Comparison of ENCODE assay signal across 15 cellular contexts in genomic region chr10:101453791-101454718, GRCh38.
A peak's percentile ranks its signal among the peaks of the same experiment; 100 is the strongest.
DNase-seq lines count a peak whose midpoint lies in the region; ATAC-seq and TF ChIP-seq lines count a peak whose summit lies in the region.
"Had no signal": no experiment of that assay in that cellular context is flagged by ENCODE, and none has a peak within 500 bp of the region (broad histone marks: within the 10 kb centered on the region; RNA-seq: fewer than 3 reads in every experiment).

No MANE protein-coding gene starts in this region.

- H3K4me1 ChIP-seq in mammary epithelial cell (ENCODE audit: insufficient read depth, low read length) (no peaks in the 10 kb centered on the region), breast epithelium (peaks cover 0 to 5% of the 10 kb centered on the region in 2 donors), body of pancreas (no peaks in the 10 kb centered on the region), hepatocyte (ENCODE audit: insufficient read depth) (peaks cover 10% of the 10 kb centered on the region)

- no peak overlapping the region for H3K9ac ChIP-seq in mammary epithelial cell (ENCODE audit: insufficient read depth, low read length)

- H3K36me3 ChIP-seq in mammary epithelial cell (ENCODE audit: insufficient read depth, low read length) (no peaks in the 10 kb centered on the region), breast epithelium (no peaks in the 10 kb centered on the region), body of pancreas (replicated peaks in 1 of 2; ENCODE audit: insufficient read depth in 1 of 2, low read depth in 2 of 2) (no peaks in the 10 kb centered on the region), hepatocyte (replicated peaks; ENCODE audit: insufficient read depth, low read depth) (no peaks in the 10 kb centered on the region)
- H3K36me3 ChIP-seq: SJSA1 had no signal

- CTCF ChIA-PET in mammary epithelial cell (lab: Charles Lee; ENCODE audit: low non-redundant PET): no interaction called here

- H3K9me2 ChIP-seq in hepatocyte (replicated peaks; ENCODE audit: insufficient read depth): no peaks in the 10 kb centered on the region

- WGBS in mammary epithelial cell (ENCODE audit: low coverage, missing lambda C conversion rate): 75% methylated on average over 6 of the region's 6 CpGs
- WGBS in body of pancreas, 2 donors: 81 to 86% methylated on average over 6 of the region's 6 CpGs
- WGBS in hepatocyte (ENCODE audit: low lambda C conversion rate, missing lambda C conversion rate): 53% methylated on average over 6 of the region's 6 CpGs

- H3K4me1 Mint-ChIP-seq in stimulated activated naive CD8-positive, alpha-beta T cell treated with anti-CD3 and anti-CD28 coated beads, Interleukin-15, amount 100 ng/mL, for 72 hours: peaks cover 33% of the 10 kb centered on the region

- H3K9me3 ChIP-seq in mammary epithelial cell (replicated peaks; ENCODE audit: insufficient read depth, low read length) (no peaks in the 10 kb centered on the region), breast epithelium (no peaks in the 10 kb centered on the region), body of pancreas (no peaks in the 10 kb centered on the region), hepatocyte (ENCODE audit: low read depth) (no peaks in the 10 kb centered on the region)
- H3K9me3 ChIP-seq: SJSA1 had no signal

- H3K4me2 ChIP-seq in mammary epithelial cell (ENCODE audit: insufficient read depth, low read depth, low read length): no peak overlapping the region
- H3K4me2 ChIP-seq in hepatocyte: no peak overlapping the region

- intact Hi-C loops in mammary epithelial cell (cut with micrococcal nuclease): no loop called here
- intact Hi-C loops in breast epithelium (cut with DNase I; ENCODE audit: low total_unique reads): no loop called here
- intact Hi-C loops in body of pancreas (cut with DNase I): no loop called here

- H3K79me2 ChIP-seq in mammary epithelial cell (ENCODE audit: insufficient read depth, low read length): no peaks in the 10 kb centered on the region
- H3K79me2 ChIP-seq in hepatocyte: no peaks in the 10 kb centered on the region

- no peaks in the 10 kb centered on the region for H3K27me3 Mint-ChIP-seq in stimulated activated naive CD8-positive, alpha-beta T cell treated with anti-CD3 and anti-CD28 coated beads, Interleukin-15, amount 100 ng/mL, for 72 hours

- H4K20me1 ChIP-seq in mammary epithelial cell (ENCODE audit: insufficient read depth, low read length) (no peaks in the 10 kb centered on the region), hepatocyte (ENCODE audit: insufficient read depth, poor library complexity, severe bottlenecking) (peaks cover 35% of the 10 kb centered on the region)

- TF ChIP-seq CTCF in mammary epithelial cell (conservative IDR thresholded peaks at IDR 0.05 in 1 of 2, IDR thresholded peaks at IDR 0.05 in 1 of 2; ENCODE audit: extremely low read depth in 1 of 2, insufficient read depth in 1 of 2, low read depth in 1 of 2, low read length in 2 of 2): no peak
- TF ChIP-seq CTCF in breast epithelium (IDR thresholded peaks at IDR 0.05): no peak
- TF ChIP-seq CTCF in body of pancreas (IDR thresholded peaks at IDR 0.05): no peak
- TF ChIP-seq CTCF in hepatocyte (IDR thresholded peaks at IDR 0.05; ENCODE audit: poor library complexity): no peak

- peak; percentile 93 for ATAC-seq in stimulated activated naive CD8-positive, alpha-beta T cell treated with anti-CD3 and anti-CD28 coated beads, Interleukin-15, amount 100 ng/mL, for 72 hours
- ATAC-seq in HG02852 (IDR thresholded peaks at IDR 0.05; ENCODE audit: unreplicated experiment) (no peak), body of pancreas (no peak)

- dilution Hi-C loops in mammary epithelial cell (cut with HindIII; ENCODE audit: low sequenced_read_pairs): no loop called here

- H3K27ac ChIP-seq in mammary epithelial cell (ENCODE audit: insufficient read depth, low read depth, low read length): no peak overlapping the region
- no peak overlapping the region for H3K27ac ChIP-seq in breast epithelium
- H3K27ac ChIP-seq in body of pancreas: no peak overlapping the region
- H3K27ac ChIP-seq in hepatocyte: no peak overlapping the region
- H3K27ac ChIP-seq: SJSA1 had no signal

- no peaks in the 10 kb centered on the region for H3K27me3 ChIP-seq in mammary epithelial cell (ENCODE audit: insufficient read depth, low read length)
- no peaks in the 10 kb centered on the region for H3K27me3 ChIP-seq in breast epithelium
- H3K27me3 ChIP-seq in body of pancreas: no peaks in the 10 kb centered on the region
- no peaks in the 10 kb centered on the region for H3K27me3 ChIP-seq in hepatocyte

- H2AFZ ChIP-seq in mammary epithelial cell (ENCODE audit: low read depth, low read length) (no peak overlapping the region), hepatocyte (no peak overlapping the region)

- no peak for TF ChIP-seq POLR2A in breast epithelium (IDR thresholded peaks at IDR 0.05)
- no peak for TF ChIP-seq POLR2A in body of pancreas (IDR thresholded peaks at IDR 0.05)

- peak overlapping the region in 1 of 2 donors; percentile 18 for H3K4me3 Mint-ChIP-seq in stimulated activated naive CD8-positive, alpha-beta T cell treated with anti-CD3 and anti-CD28 coated beads, Interleukin-15, amount 100 ng/mL, for 72 hours

- H3K27ac Mint-ChIP-seq in stimulated activated naive CD8-positive, alpha-beta T cell treated with anti-CD3 and anti-CD28 coated beads, Interleukin-15, amount 100 ng/mL, for 72 hours: peak overlapping the region in 1 of 2 donors; percentile 59

- peak; percentile 35 for DNase-seq in mammary epithelial cell
- no peak for DNase-seq in breast epithelium (ENCODE audit: low spot score in 2 of 2)
- peak; percentile 28 for DNase-seq in SK-N-DZ (ENCODE audit: low spot score)
- DNase-seq in central memory CD4-positive, alpha-beta T cell: peak; percentile 6
- DNase-seq in stimulated activated naive CD8-positive, alpha-beta T cell treated with anti-CD3 and anti-CD28 coated beads, Interleukin-15, amount 100 ng/mL, for 72 hours: peak in 1 of 2 donors; percentile 26
- no peak for DNase-seq in body of pancreas
- DNase-seq in hepatocyte (ENCODE audit: low spot score): no peak
- DNase-seq: activated CD4-positive, alpha-beta T cell treated with anti-CD3 and anti-CD28 coated beads for 1 hour; EL; NCI-H1436 treated with DMSO at 0.1 percent for 48 hours; NCI-H748 treated with DMSO at 0.1 percent for 48 hours; stimulated activated CD4-positive, alpha-beta T cell treated with anti-CD3 and anti-CD28 coated beads, Interleukin-4, amount 100 ng/mL, for 1 hour; stimulated activated naive CD4-positive, alpha-beta T cell treated with Interleukin-2 at 50 U/mL for 16 hours had no signal

- no TSS peak for BruUV-seq in mammary epithelial cell (replicated peaks; lab: Mats Ljungman, UMichigan)

- H3K4me3 ChIP-seq in mammary epithelial cell (replicated peaks in 1 of 3; ENCODE audit: insufficient read depth in 1 of 3, low read depth in 2 of 3, low read length in 3 of 3) (no peak overlapping the region), breast epithelium (no peak overlapping the region), body of pancreas (no peak overlapping the region), hepatocyte (no peak overlapping the region)
- H3K4me3 ChIP-seq: SJSA1 had no signal

- no peaks in the 10 kb centered on the region for H3K9me3 Mint-ChIP-seq in stimulated activated naive CD8-positive, alpha-beta T cell treated with anti-CD3 and anti-CD28 coated beads, Interleukin-15, amount 100 ng/mL, for 72 hours

- in situ Hi-C loops in mammary epithelial cell (cut with MboI; ENCODE audit: low sequenced_read_pairs in 2 of 2): no loop called here

Comparison
In these comparisons a context has a peak if more than half of its experiments do, and no peak if none do; other contexts are left out.
1. DNase-seq: peak in mammary epithelial cell (single experiment), SK-N-DZ (single experiment) and central memory CD4-positive, alpha-beta T cell (single experiment); none in breast epithelium (0 of 2), body of pancreas (0 of 4) and hepatocyte (single experiment).